In genomic region chr2:58035352-58035751, GRCh38 we compare ENCODE assay signal across 13 cellular contexts. TPM values are rescaled to one million over a fixed set of nuclear protein-coding genes. Genes with fewer than 3 reads are reported as not detected.
DNase-seq lines count a peak whose midpoint lies in the region; ATAC-seq, FAIRE-seq and TF ChIP-seq lines count a peak whose summit lies in the region.
"Had no signal": no experiment of that assay in that cellular context is flagged by ENCODE, and none has a peak within 500 bp of the region (broad histone marks: within the 10 kb centered on the region; RNA-seq: fewer than 3 reads in every experiment).

No MANE protein-coding gene starts in this region.

- ATAC-seq in GM19372 (IDR thresholded peaks at IDR 0.05; ENCODE audit: low read depth, unreplicated experiment), result peak; percentile 50
- peak; percentile 69 for ATAC-seq in HG02678 (IDR thresholded peaks at IDR 0.05; ENCODE audit: unreplicated experiment)
- ATAC-seq in HG03354 (IDR thresholded peaks at IDR 0.05; ENCODE audit: poor library complexity, severe bottlenecking, unreplicated experiment), result peak; percentile 79

- TF ChIP-seq POLR2A in GM12891 (IDR thresholded peaks at IDR 0.05; ENCODE audit: low read depth, low read length), result no peak

- peak; percentile 91 for FAIRE-seq in GM12891 (lab: Jason Lieb, UNC)

- DNase-seq in GM12891 (ENCODE audit: insufficient read length, low spot score) (no peak), NCI-H226 (no peak), GM19240 (ENCODE audit: insufficient read length, low spot score) (no peak), DMS 273 treated with DMSO at 0.1 percent for 48 hours (lab: John Stamatoyannopoulos, UW) (no peak), C1 segment of cervical spinal cord (lab: John Stamatoyannopoulos, UW) (no peak)
- DNase-seq: ACHN; activated CD4-positive, alpha-beta T cell treated with anti-CD3 and anti-CD28 coated beads, Interleukin-2, amount 10 ng/mL, durations not matched to agents 24 days and 14 days; immature natural killer cell; NCI-H1436 treated with DMSO at 0.1 percent for 48 hours; NK-92 treated with Interleukin-12 subunit alpha and Interleukin-12 subunit beta, amount 100 ng/mL, for 24 hours had no signal

TF ChIP-seq in GM12891, 5 proteins besides CTCF, POLR2A, EP300 and RAD21:
- TF ChIP-seq PAX5 (IDR thresholded peaks at IDR 0.05; ENCODE audit: insufficient read depth, low read length, severe bottlenecking) (peak; percentile 92), POU2F2 (IDR thresholded peaks at IDR 0.05; ENCODE audit: low read depth, low read length) (no peak)

RNA-seq across cellular contexts. Expression of gene VRK2, which starts 11.3 kb away (rescaled TPM):
- 32.3 TPM for polyA plus RNA-seq in GM12891 (2012; ENCODE audit: low read depth, missing spikeins)
